In genomic region chr2:238100049-238100820, GRCh38 we compare ENCODE assay signal across 11 cellular contexts. TPM values are rescaled to one million over a fixed set of nuclear protein-coding genes. Genes with fewer than 3 reads are reported as not detected.
DNase-seq lines count a peak whose midpoint lies in the region; ATAC-seq and TF ChIP-seq lines count a peak whose summit lies in the region.
"Had no signal": no experiment of that assay in that cellular context is flagged by ENCODE, and none has a peak within 500 bp of the region (broad histone marks: within the 10 kb centered on the region; RNA-seq: fewer than 3 reads in every experiment).

ESPNL (plus strand) TSS chr2:238100340; CDS start chr2:238100420, 80 bp downstream.

- H3K4me1 Mint-ChIP-seq in glutamatergic neuron (ENCODE audit: low read depth, unreplicated experiment): peaks cover 5% of the 10 kb centered on the region
- peaks cover 5% of the 10 kb centered on the region for H3K4me1 Mint-ChIP-seq in chondrocyte (ENCODE audit: low read depth)

- H3K36me3 ChIP-seq in Peyer's patch: no peaks in the 10 kb centered on the region
- H3K36me3 ChIP-seq in colonic mucosa: no peaks in the 10 kb centered on the region

- WGBS in right cardiac atrium: 84% methylated on average over 38 of the region's 38 CpGs

- H3K27ac ChIP-seq in right cardiac atrium (ENCODE audit: low read length): no peak within 1 kb of the TSS
- H3K27ac ChIP-seq in Peyer's patch: peak within 1 kb of the TSS in 2 of 4 donors; percentile 72 to 80
- H3K27ac ChIP-seq in colonic mucosa: no peak within 1 kb of the TSS
- H3K27ac ChIP-seq: tibial artery had no signal

- peaks cover 6% of the 10 kb centered on the region for H3K9me3 Mint-ChIP-seq in glutamatergic neuron (ENCODE audit: unreplicated experiment)
- no peaks in the 10 kb centered on the region for H3K9me3 Mint-ChIP-seq in chondrocyte (ENCODE audit: low read depth)

- H3K4me3 Mint-ChIP-seq in glutamatergic neuron (ENCODE audit: unreplicated experiment): no peak within 1 kb of the TSS
- H3K4me3 Mint-ChIP-seq in chondrocyte (ENCODE audit: unreplicated experiment): no peak within 1 kb of the TSS

- no peaks in the 10 kb centered on the region for H3K27me3 ChIP-seq in right cardiac atrium (ENCODE audit: control insufficient read depth, insufficient read depth)
- H3K27me3 ChIP-seq in Peyer's patch: no peaks in the 10 kb centered on the region
- no peaks in the 10 kb centered on the region for H3K27me3 ChIP-seq in colonic mucosa
- H3K27me3 ChIP-seq: tibial artery had no signal

- H3K4me1 ChIP-seq in right cardiac atrium (ENCODE audit: control insufficient read depth, insufficient read depth, low read length) (no peaks in the 10 kb centered on the region), Peyer's patch (peaks cover 0 to 12% (median 7%) of the 10 kb centered on the region in 4 donors), colonic mucosa (no peaks in the 10 kb centered on the region)
- H3K4me1 ChIP-seq: tibial artery had no signal

- H3K36me3 Mint-ChIP-seq in glutamatergic neuron (ENCODE audit: unreplicated experiment) (no peaks in the 10 kb centered on the region), chondrocyte (ENCODE audit: low read depth) (no peaks in the 10 kb centered on the region)

- intact Hi-C loops in right cardiac atrium (cut with DNase I): no loop called here
- intact Hi-C loops in Right ventricle myocardium superior (cut with DNase I): no loop called here
- intact Hi-C loops in colonic mucosa (cut with DNase I): no loop called here

- no peak for ATAC-seq in right cardiac atrium
- no peak for ATAC-seq in Right ventricle myocardium superior (ENCODE audit: poor library complexity)
- no peak for ATAC-seq in HG03095 (IDR thresholded peaks at IDR 0.05; ENCODE audit: unreplicated experiment)

- TF ChIP-seq CTCF in Peyer's patch (IDR thresholded peaks at IDR 0.05) (no peak), glutamatergic neuron (IDR thresholded peaks at IDR 0.05; ENCODE audit: partially characterized antibody, unreplicated experiment) (no peak), chondrocyte (IDR thresholded peaks at IDR 0.05) (no peak), colonic mucosa (IDR thresholded peaks at IDR 0.05) (no peak), GM10266 (IDR thresholded peaks at IDR 0.05; ENCODE audit: control insufficient read depth, insufficient read depth, low read depth, missing control alignments) (no peak)

- no peak within 1 kb of the TSS for H3K9ac ChIP-seq in colonic mucosa (ENCODE audit: low read depth in 2 of 2, low read length in 2 of 2)

- no peak within 1 kb of the TSS for H3K4me3 ChIP-seq in right cardiac atrium (ENCODE audit: low read length)
- no peak within 1 kb of the TSS for H3K4me3 ChIP-seq in Peyer's patch
- H3K4me3 ChIP-seq in colonic mucosa: no peak within 1 kb of the TSS
- H3K4me3 ChIP-seq: tibial artery had no signal

- H3K27ac Mint-ChIP-seq in glutamatergic neuron (ENCODE audit: unreplicated experiment) (peak within 1 kb of the TSS; percentile 64), chondrocyte (ENCODE audit: unreplicated experiment) (no peak within 1 kb of the TSS)

- H3K9me3 ChIP-seq in right cardiac atrium (ENCODE audit: control insufficient read depth, low read length) (no peaks in the 10 kb centered on the region), Peyer's patch (no peaks in the 10 kb centered on the region), colonic mucosa (no peaks in the 10 kb centered on the region)
- H3K9me3 ChIP-seq: tibial artery had no signal

- TF ChIP-seq POLR2A in Peyer's patch (IDR thresholded peaks at IDR 0.05): no peak

- DNase-seq in right cardiac atrium (peak; percentile 13 to 40 (median 29)), Right ventricle myocardium superior (no peak), Peyer's patch (peak in 2 of 3 donors; percentile 15 to 47), glutamatergic neuron (peak; percentile 27), chondrocyte (ENCODE audit: low spot score) (no peak), colonic mucosa (no peak), GM10266 (ENCODE audit: extremely low spot score) (no peak)
- DNase-seq: NCI-H1694 treated with DMSO at 0.1 percent for 48 hours had no signal

- H3K27me3 Mint-ChIP-seq in glutamatergic neuron (ENCODE audit: unreplicated experiment) (no peaks in the 10 kb centered on the region), chondrocyte (ENCODE audit: low read depth) (no peaks in the 10 kb centered on the region)

RNA-seq across cellular contexts. Expression of gene ESPNL, which starts in this region (rescaled TPM):
- total RNA-seq in right cardiac atrium (under 1 TPM; 0.29 to 0.60 (median 0.56) TPM), Right ventricle myocardium superior (not detected), Peyer's patch (1 to 10 TPM in 1 of 4 donors, under 1 TPM in 1, not detected in 2; 0.27 to 2.5 TPM), glutamatergic neuron (ENCODE audit: unreplicated experiment) (0.81 TPM), chondrocyte (0.07 to 0.17 TPM (median 0.15 TPM) in 3 replicates), colonic mucosa (under 1 TPM; 0.08 to 0.12 TPM)
- polyA plus RNA-seq in right cardiac atrium: 0.79 TPM
- total RNA-seq: astrocyte had no signal

Comparison
In these comparisons a context has a peak if more than half of its experiments do, and no peak if none do; other contexts are left out.
1. Peak in DNase-seq in right cardiac atrium; RNA of the gene not detected or under 1 TPM.
2. Peak in DNase-seq in glutamatergic neuron; RNA of the gene not detected or under 1 TPM.
3. DNase-seq: peak in Peyer's patch (2 of 3); none in Right ventricle myocardium superior (single experiment), chondrocyte (single experiment), colonic mucosa (single experiment) and GM10266 (single experiment).